In the genomic region with DNA sequence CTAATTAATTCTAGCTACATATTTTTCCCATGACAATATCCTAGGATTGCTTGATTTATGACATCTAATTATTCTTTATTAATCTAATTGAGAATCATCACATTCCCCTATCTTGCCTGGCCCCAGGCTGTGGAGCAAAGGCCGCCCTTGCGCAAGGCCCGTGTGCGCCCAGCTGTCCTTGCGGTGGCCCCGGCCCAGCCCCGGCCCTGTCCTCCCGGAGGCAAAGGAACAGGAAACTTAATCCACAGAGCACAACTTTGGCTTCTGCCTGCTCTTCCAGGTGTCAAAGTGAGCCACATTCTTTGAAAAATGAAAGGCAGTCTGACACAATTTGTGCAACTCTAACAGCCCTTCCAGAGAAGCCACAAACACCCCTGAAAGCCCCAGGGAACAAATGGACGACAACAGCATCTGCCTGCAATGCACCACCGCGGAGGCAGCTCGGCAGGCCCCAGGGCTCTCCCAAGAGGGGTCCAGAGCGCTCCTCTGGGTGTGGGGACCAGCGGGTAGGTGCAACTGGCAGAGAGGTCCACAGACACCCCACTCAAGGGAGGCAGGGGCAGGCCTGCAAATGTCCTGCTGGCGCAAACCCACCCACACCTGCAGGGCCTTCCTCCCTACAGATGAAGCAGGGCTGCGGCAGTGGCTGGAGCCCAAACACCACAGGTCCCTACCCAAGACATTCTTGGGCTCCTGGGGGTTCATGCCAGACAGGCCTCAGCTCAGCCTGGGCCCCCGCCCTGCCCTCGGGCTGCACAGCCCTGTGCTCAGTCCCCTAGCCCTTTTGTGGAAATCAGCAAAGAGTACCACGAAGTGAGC, we compare ENCODE assay signal across 1 cellular context.
TF ChIP-seq lines count a peak whose summit lies in the region.

No MANE protein-coding gene starts in this region.

TF ChIP-seq in HepG2, 621 proteins besides CTCF, POLR2A, EP300 and RAD21 (continued from another document and continues in another):
- TF ChIP-seq, protein P1, sequence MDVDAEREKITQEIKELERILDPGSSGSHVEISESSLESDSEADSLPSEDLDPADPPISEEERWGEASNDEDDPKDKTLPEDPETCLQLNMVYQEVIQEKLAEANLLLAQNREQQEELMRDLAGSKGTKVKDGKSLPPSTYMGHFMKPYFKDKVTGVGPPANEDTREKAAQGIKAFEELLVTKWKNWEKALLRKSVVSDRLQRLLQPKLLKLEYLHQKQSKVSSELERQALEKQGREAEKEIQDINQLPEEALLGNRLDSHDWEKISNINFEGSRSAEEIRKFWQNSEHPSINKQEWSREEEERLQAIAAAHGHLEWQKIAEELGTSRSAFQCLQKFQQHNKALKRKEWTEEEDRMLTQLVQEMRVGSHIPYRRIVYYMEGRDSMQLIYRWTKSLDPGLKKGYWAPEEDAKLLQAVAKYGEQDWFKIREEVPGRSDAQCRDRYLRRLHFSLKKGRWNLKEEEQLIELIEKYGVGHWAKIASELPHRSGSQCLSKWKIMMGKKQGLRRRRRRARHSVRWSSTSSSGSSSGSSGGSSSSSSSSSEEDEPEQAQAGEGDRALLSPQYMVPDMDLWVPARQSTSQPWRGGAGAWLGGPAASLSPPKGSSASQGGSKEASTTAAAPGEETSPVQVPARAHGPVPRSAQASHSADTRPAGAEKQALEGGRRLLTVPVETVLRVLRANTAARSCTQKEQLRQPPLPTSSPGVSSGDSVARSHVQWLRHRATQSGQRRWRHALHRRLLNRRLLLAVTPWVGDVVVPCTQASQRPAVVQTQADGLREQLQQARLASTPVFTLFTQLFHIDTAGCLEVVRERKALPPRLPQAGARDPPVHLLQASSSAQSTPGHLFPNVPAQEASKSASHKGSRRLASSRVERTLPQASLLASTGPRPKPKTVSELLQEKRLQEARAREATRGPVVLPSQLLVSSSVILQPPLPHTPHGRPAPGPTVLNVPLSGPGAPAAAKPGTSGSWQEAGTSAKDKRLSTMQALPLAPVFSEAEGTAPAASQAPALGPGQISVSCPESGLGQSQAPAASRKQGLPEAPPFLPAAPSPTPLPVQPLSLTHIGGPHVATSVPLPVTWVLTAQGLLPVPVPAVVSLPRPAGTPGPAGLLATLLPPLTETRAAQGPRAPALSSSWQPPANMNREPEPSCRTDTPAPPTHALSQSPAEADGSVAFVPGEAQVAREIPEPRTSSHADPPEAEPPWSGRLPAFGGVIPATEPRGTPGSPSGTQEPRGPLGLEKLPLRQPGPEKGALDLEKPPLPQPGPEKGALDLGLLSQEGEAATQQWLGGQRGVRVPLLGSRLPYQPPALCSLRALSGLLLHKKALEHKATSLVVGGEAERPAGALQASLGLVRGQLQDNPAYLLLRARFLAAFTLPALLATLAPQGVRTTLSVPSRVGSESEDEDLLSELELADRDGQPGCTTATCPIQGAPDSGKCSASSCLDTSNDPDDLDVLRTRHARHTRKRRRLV (CRISPR knock-in tag; IDR thresholded peaks at IDR 0.05): peak; percentile 32; the same call in 1 of the 2 replicates
- TF ChIP-seq, protein P2, sequence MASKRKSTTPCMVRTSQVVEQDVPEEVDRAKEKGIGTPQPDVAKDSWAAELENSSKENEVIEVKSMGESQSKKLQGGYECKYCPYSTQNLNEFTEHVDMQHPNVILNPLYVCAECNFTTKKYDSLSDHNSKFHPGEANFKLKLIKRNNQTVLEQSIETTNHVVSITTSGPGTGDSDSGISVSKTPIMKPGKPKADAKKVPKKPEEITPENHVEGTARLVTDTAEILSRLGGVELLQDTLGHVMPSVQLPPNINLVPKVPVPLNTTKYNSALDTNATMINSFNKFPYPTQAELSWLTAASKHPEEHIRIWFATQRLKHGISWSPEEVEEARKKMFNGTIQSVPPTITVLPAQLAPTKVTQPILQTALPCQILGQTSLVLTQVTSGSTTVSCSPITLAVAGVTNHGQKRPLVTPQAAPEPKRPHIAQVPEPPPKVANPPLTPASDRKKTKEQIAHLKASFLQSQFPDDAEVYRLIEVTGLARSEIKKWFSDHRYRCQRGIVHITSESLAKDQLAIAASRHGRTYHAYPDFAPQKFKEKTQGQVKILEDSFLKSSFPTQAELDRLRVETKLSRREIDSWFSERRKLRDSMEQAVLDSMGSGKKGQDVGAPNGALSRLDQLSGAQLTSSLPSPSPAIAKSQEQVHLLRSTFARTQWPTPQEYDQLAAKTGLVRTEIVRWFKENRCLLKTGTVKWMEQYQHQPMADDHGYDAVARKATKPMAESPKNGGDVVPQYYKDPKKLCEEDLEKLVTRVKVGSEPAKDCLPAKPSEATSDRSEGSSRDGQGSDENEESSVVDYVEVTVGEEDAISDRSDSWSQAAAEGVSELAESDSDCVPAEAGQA (IDR thresholded peaks at IDR 0.05; ENCODE audit: low read depth): 0 out of 2 replicates have a peak, but pooled peaks have one; percentile 48
- TF ChIP-seq, protein P2 (CRISPR knock-in tag; IDR thresholded peaks at IDR 0.05; ENCODE audit: borderline replicate concordance): no peak
- TF ChIP-seq GATAD1 (CRISPR knock-in tag; IDR thresholded peaks at IDR 0.05) (no peak), DNMT1 (CRISPR knock-in tag; IDR thresholded peaks at IDR 0.05) (no peak), ZNF337 (CRISPR knock-in tag; IDR thresholded peaks at IDR 0.05; ENCODE audit: borderline replicate concordance, low read depth) (no peak), ZFP36 (IDR thresholded peaks at IDR 0.05; ENCODE audit: borderline replicate concordance, low read depth, low read length, partially characterized antibody) (no peak), NFYC (CRISPR knock-in tag; IDR thresholded peaks at IDR 0.05) (no peak), HIVEP1 (CRISPR knock-in tag; IDR thresholded peaks at IDR 0.05) (0 out of 2 replicates have a peak, but pooled peaks have one; percentile 34), TBX2 (CRISPR knock-in tag; IDR thresholded peaks at IDR 0.05; ENCODE audit: borderline replicate concordance) (no peak; the same call in 1 of the 2 replicates), ZNF616 (CRISPR knock-in tag; IDR thresholded peaks at IDR 0.05; ENCODE audit: low read depth) (no peak), ZNF614 (CRISPR knock-in tag; IDR thresholded peaks at IDR 0.05; ENCODE audit: borderline replicate concordance) (0 out of 2 replicates have a peak, but pooled peaks have one; percentile 46), SATB2 (CRISPR knock-in tag; IDR thresholded peaks at IDR 0.05) (no peak), ZNF225 (CRISPR knock-in tag; IDR thresholded peaks at IDR 0.05) (no peak), BHLHE40 (IDR thresholded peaks at IDR 0.05; ENCODE audit: low read length) (0 out of 2 replicates have a peak, but pooled peaks have one; percentile 30), ZFP62 (CRISPR knock-in tag; IDR thresholded peaks at IDR 0.05) (no peak), ZNF230 (CRISPR knock-in tag; IDR thresholded peaks at IDR 0.05) (no peak)
- TF ChIP-seq, protein P3, sequence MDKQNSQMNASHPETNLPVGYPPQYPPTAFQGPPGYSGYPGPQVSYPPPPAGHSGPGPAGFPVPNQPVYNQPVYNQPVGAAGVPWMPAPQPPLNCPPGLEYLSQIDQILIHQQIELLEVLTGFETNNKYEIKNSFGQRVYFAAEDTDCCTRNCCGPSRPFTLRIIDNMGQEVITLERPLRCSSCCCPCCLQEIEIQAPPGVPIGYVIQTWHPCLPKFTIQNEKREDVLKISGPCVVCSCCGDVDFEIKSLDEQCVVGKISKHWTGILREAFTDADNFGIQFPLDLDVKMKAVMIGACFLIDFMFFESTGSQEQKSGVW (CRISPR knock-in tag; IDR thresholded peaks at IDR 0.05; ENCODE audit: borderline replicate concordance): no peak
- TF ChIP-seq, protein P4, sequence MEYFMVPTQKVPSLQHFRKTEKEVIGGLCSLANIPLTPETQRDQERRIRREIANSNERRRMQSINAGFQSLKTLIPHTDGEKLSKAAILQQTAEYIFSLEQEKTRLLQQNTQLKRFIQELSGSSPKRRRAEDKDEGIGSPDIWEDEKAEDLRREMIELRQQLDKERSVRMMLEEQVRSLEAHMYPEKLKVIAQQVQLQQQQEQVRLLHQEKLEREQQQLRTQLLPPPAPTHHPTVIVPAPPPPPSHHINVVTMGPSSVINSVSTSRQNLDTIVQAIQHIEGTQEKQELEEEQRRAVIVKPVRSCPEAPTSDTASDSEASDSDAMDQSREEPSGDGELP (IDR thresholded peaks at IDR 0.05; ENCODE audit: borderline replicate concordance, low read depth): peak; percentile 96
- TF ChIP-seq, protein P5, sequence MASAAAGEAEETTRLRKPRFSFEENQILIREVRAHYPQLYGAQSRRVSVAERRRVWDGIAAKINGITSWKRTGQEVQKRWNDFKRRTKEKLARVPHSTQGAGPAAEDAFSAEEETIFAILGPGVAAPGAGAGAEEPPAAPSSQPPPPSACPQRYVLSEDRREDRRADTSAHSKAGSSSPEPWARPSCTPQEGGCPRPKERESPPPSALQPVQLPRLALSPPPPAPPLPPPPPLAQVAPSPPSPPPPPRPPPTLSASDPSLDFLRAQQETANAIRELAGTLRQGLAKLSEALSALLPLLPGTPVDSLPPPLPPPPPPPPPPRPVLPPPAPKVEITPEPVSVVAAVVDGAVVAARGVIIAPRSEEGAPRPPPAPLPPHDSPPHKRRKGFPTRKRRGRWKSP (CRISPR knock-in tag; IDR thresholded peaks at IDR 0.05): no peak
- TF ChIP-seq, protein P6, sequence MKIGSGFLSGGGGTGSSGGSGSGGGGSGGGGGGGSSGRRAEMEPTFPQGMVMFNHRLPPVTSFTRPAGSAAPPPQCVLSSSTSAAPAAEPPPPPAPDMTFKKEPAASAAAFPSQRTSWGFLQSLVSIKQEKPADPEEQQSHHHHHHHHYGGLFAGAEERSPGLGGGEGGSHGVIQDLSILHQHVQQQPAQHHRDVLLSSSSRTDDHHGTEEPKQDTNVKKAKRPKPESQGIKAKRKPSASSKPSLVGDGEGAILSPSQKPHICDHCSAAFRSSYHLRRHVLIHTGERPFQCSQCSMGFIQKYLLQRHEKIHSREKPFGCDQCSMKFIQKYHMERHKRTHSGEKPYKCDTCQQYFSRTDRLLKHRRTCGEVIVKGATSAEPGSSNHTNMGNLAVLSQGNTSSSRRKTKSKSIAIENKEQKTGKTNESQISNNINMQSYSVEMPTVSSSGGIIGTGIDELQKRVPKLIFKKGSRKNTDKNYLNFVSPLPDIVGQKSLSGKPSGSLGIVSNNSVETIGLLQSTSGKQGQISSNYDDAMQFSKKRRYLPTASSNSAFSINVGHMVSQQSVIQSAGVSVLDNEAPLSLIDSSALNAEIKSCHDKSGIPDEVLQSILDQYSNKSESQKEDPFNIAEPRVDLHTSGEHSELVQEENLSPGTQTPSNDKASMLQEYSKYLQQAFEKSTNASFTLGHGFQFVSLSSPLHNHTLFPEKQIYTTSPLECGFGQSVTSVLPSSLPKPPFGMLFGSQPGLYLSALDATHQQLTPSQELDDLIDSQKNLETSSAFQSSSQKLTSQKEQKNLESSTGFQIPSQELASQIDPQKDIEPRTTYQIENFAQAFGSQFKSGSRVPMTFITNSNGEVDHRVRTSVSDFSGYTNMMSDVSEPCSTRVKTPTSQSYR (CRISPR knock-in tag; IDR thresholded peaks at IDR 0.05; ENCODE audit: borderline replicate concordance): no peak
- TF ChIP-seq, protein P7, sequence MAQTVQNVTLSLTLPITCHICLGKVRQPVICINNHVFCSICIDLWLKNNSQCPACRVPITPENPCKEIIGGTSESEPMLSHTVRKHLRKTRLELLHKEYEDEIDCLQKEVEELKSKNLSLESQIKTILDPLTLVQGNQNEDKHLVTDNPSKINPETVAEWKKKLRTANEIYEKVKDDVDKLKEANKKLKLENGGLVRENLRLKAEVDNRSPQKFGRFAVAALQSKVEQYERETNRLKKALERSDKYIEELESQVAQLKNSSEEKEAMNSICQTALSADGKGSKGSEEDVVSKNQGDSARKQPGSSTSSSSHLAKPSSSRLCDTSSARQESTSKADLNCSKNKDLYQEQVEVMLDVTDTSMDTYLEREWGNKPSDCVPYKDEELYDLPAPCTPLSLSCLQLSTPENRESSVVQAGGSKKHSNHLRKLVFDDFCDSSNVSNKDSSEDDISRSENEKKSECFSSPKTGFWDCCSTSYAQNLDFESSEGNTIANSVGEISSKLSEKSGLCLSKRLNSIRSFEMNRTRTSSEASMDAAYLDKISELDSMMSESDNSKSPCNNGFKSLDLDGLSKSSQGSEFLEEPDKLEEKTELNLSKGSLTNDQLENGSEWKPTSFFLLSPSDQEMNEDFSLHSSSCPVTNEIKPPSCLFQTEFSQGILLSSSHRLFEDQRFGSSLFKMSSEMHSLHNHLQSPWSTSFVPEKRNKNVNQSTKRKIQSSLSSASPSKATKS (CRISPR knock-in tag; IDR thresholded peaks at IDR 0.05): no peak
